ENCODE assay signal across 9 cellular contexts in genomic region chr13:41054919-41055619, GRCh38. TPM values are rescaled to one million over a fixed set of nuclear protein-coding genes. Genes with fewer than 3 reads are reported as not detected.
A peak's percentile ranks its signal among the peaks of the same experiment; 100 is the strongest.
DNase-seq lines count a peak whose midpoint lies in the region; ATAC-seq and TF ChIP-seq lines count a peak whose summit lies in the region.
"Had no signal": no experiment of that assay in that cellular context is flagged by ENCODE, and none has a peak within 500 bp of the region (broad histone marks: within the 10 kb centered on the region; RNA-seq: fewer than 3 reads in every experiment).

No MANE protein-coding gene starts in this region.

- H3K4me1 ChIP-seq in BLaER1 treated with 17β-estradiol and CSF1 and Interleukin-3, amounts not matched to agents 10 nM and 100 nM: peaks cover 68 to 86% (median 82%) of the 10 kb centered on the region in 10 experiments
- H3K4me1 ChIP-seq in GM23338 (ENCODE audit: insufficient read depth) (peaks cover 8% of the 10 kb centered on the region; the same call in 1 of the 2 replicates), muscle layer of duodenum (ENCODE audit: control insufficient read depth in 1 of 2, insufficient read depth in 2 of 2, low read length in 2 of 2) (peaks cover 18 to 49% of the 10 kb centered on the region in 2 donors)

- peaks cover 20% of the 10 kb centered on the region for H3K4me1 Mint-ChIP-seq in GM23338
- peaks cover 24% of the 10 kb centered on the region for H3K4me1 Mint-ChIP-seq in activated T-helper 17 cell treated with anti-CD3 and anti-CD28 coated beads, Interleukin-2, amount 50 U/mL, for 72 hours

- no peaks in the 10 kb centered on the region for H3K36me3 Mint-ChIP-seq in GM23338 (ENCODE audit: low read depth)
- H3K36me3 Mint-ChIP-seq in activated T-helper 17 cell treated with anti-CD3 and anti-CD28 coated beads, Interleukin-2, amount 50 U/mL, for 72 hours (ENCODE audit: low read depth): peaks cover 2% of the 10 kb centered on the region

- ATAC-seq in GM23338 (peak; percentile 19), esophagus mucosa (no peak)
- no peak for ATAC-seq in activated T-helper 17 cell treated with anti-CD3 and anti-CD28 coated beads, Interleukin-2, amount 50 U/mL, for 72 hours (replicated peaks)

- no peak overlapping the region for H2AFZ ChIP-seq in GM23338

- peak overlapping the region in 10 of 11 experiments; percentile 40 to 96 (median 77); a peak in 18 of 22 replicates for H3K9ac ChIP-seq in BLaER1 treated with 17β-estradiol and CSF1 and Interleukin-3, amounts not matched to agents 10 nM and 100 nM

- no peaks in the 10 kb centered on the region for H3K9me2 ChIP-seq in GM23338 (ENCODE audit: insufficient read depth)

- H3K9me3 ChIP-seq in BLaER1 treated with 17β-estradiol and CSF1 and Interleukin-3, amounts not matched to agents 10 nM and 100 nM (replicated peaks in 1 of 11): peaks cover 0 to 15% (median 12%) of the 10 kb centered on the region in 11 experiments; a peak in 14 of 22 replicates
- H3K9me3 ChIP-seq in muscle layer of duodenum (ENCODE audit: control insufficient read depth in 1 of 2, low read length in 2 of 2): no peaks in the 10 kb centered on the region

- H3K27ac Mint-ChIP-seq in GM23338: no peak overlapping the region
- no peak overlapping the region for H3K27ac Mint-ChIP-seq in activated T-helper 17 cell treated with anti-CD3 and anti-CD28 coated beads, Interleukin-2, amount 50 U/mL, for 72 hours

- peaks cover 8 to 96% (median 48%) of the 10 kb centered on the region in 11 experiments; a peak in 21 of 22 replicates for H4K20me1 ChIP-seq in BLaER1 treated with 17β-estradiol and CSF1 and Interleukin-3, amounts not matched to agents 10 nM and 100 nM
- H4K20me1 ChIP-seq in GM23338 (replicated peaks; ENCODE audit: insufficient read depth): peaks cover 2% of the 10 kb centered on the region; the same call in 1 of the 2 replicates

- no peaks in the 10 kb centered on the region; the same call in 2 of the 3 replicates for H3K9me3 Mint-ChIP-seq in GM23338
- no peaks in the 10 kb centered on the region for H3K9me3 Mint-ChIP-seq in activated T-helper 17 cell treated with anti-CD3 and anti-CD28 coated beads, Interleukin-2, amount 50 U/mL, for 72 hours

- peak overlapping the region; percentile 75 to 98 (median 94) for H3K4me2 ChIP-seq in BLaER1 treated with 17β-estradiol and CSF1 and Interleukin-3, amounts not matched to agents 10 nM and 100 nM
- no peak overlapping the region for H3K4me2 ChIP-seq in GM23338

- peak; percentile 57 for DNase-seq in GM23338 (ENCODE audit: low spot score)
- no peak for DNase-seq in effector CD4-positive, alpha-beta T cell
- no peak for DNase-seq in stimulated activated naive CD4-positive, alpha-beta T cell treated with Interleukin-2 at 50 U/mL for 16 hours (lab: John Stamatoyannopoulos, UW)
- no peak for DNase-seq in NCI-H2081 treated with DMSO at 0.1 percent for 48 hours (lab: John Stamatoyannopoulos, UW)
- DNase-seq: NCI-H1048 had no signal

- peak overlapping the region in 8 of 10 experiments; percentile 7 to 89 (median 34); a peak in 12 of 20 replicates for H3K4me3 ChIP-seq in BLaER1 treated with 17β-estradiol and CSF1 and Interleukin-3, amounts not matched to agents 10 nM and 100 nM
- H3K4me3 ChIP-seq in GM23338 (no peak overlapping the region), muscle layer of duodenum (ENCODE audit: low read depth in 1 of 2, low read length in 2 of 2) (no peak overlapping the region)

- H3F3A ChIP-seq in GM23338 (replicated peaks; ENCODE audit: low read depth): no peaks in the 10 kb centered on the region; the same call in 1 of the 2 replicates

- H3K36me3 ChIP-seq in BLaER1 treated with 17β-estradiol and CSF1 and Interleukin-3, amounts not matched to agents 10 nM and 100 nM: peaks cover 0 to 55% (median 36%) of the 10 kb centered on the region in 11 experiments; a peak in 18 of 22 replicates
- H3K36me3 ChIP-seq in GM23338 (ENCODE audit: insufficient read depth) (no peaks in the 10 kb centered on the region), muscle layer of duodenum (ENCODE audit: control insufficient read depth in 1 of 2, insufficient read depth in 2 of 2, low read length in 2 of 2) (no peaks in the 10 kb centered on the region)

- no peaks in the 10 kb centered on the region for H3K27me3 ChIP-seq in BLaER1 treated with 17β-estradiol and CSF1 and Interleukin-3, amounts not matched to agents 10 nM and 100 nM
- H3K27me3 ChIP-seq in GM23338 (ENCODE audit: insufficient read depth) (no peaks in the 10 kb centered on the region), muscle layer of duodenum (ENCODE audit: low read depth, low read length) (no peaks in the 10 kb centered on the region)

- H3K27me3 Mint-ChIP-seq in GM23338 (ENCODE audit: insufficient read depth, low read depth, poor library complexity): peaks cover 2% of the 10 kb centered on the region
- H3K27me3 Mint-ChIP-seq in activated T-helper 17 cell treated with anti-CD3 and anti-CD28 coated beads, Interleukin-2, amount 50 U/mL, for 72 hours: no peaks in the 10 kb centered on the region

- TF ChIP-seq CTCF in GM23338 (conservative IDR thresholded peaks at IDR 0.05; ENCODE audit: low read depth in 2 of 2): peak; percentile 63 to 65

- peaks cover 41% of the 10 kb centered on the region for H3K79me2 ChIP-seq in GM23338 (replicated peaks; ENCODE audit: insufficient read depth)

- H3K4me3 Mint-ChIP-seq in GM23338: no peak overlapping the region
- H3K4me3 Mint-ChIP-seq in activated T-helper 17 cell treated with anti-CD3 and anti-CD28 coated beads, Interleukin-2, amount 50 U/mL, for 72 hours: peak overlapping the region; percentile 30

- peak overlapping the region in 10 of 11 experiments; percentile 73 to 98 (median 93); a peak in 19 of 22 replicates for H3K27ac ChIP-seq in BLaER1 treated with 17β-estradiol and CSF1 and Interleukin-3, amounts not matched to agents 10 nM and 100 nM
- H3K27ac ChIP-seq in GM23338 (ENCODE audit: low read depth) (no peak overlapping the region), muscle layer of duodenum (ENCODE audit: low read length) (peak overlapping the region; percentile 27)

TF ChIP-seq in GM23338, 12 proteins besides CTCF, POLR2A, EP300 and RAD21:
- TF ChIP-seq EZH2phosphoT487 (IDR thresholded peaks at IDR 0.05; ENCODE audit: unreplicated experiment): no peak
- TF ChIP-seq NANOG (IDR thresholded peaks at IDR 0.05; ENCODE audit: borderline replicate concordance): no peak

RNA-seq across cellular contexts. Expression of gene WBP4, which starts 6.2 kb away (rescaled TPM):
- total RNA-seq in GM23338 (2014; rRNA removed; shearing (Covaris generic)): 7.6 TPM in 2 replicates
- polyA plus RNA-seq in GM23338 (2016; fragmentation: Nextera tagmentation; extraction: Ambion mirVana): 33.2 and 33.8 TPM in 2 replicates
- total RNA-seq in activated T-helper 17 cell treated with anti-CD3 and anti-CD28 coated beads, Interleukin-2, amount 50 U/mL, for 72 hours: 10 to 100 TPM in 1 of 2 donors, 1 to 10 TPM in 1; 9.7 to 10.6 TPM
- 5.3 TPM for total RNA-seq in esophagus mucosa

RNA-seq across cellular contexts. Expression of gene ELF1, which starts 36.0 kb away (rescaled TPM):
- total RNA-seq in GM23338 (2014; rRNA removed; shearing (Covaris generic)): 11.4 and 12.7 TPM in 2 replicates
- 5.4 and 7.0 TPM in 2 replicates for polyA plus RNA-seq in GM23338 (2016; fragmentation: Nextera tagmentation; extraction: Ambion mirVana)
- 10 to 100 TPM; 76.0 to 80.1 TPM for total RNA-seq in activated T-helper 17 cell treated with anti-CD3 and anti-CD28 coated beads, Interleukin-2, amount 50 U/mL, for 72 hours
- 68.9 TPM for total RNA-seq in esophagus mucosa

Comparison
In these comparisons a context has a peak if more than half of its experiments do, and no peak if none do; other contexts are left out.
1. H3K4me3 ChIP-seq: peak in BLaER1 treated with 17β-estradiol and CSF1 and Interleukin-3, amounts not matched to agents 10 nM and 100 nM (8 of 10); none in GM23338 (single experiment) and muscle layer of duodenum (0 of 2).